9 cellular contexts compared by ENCODE assay signal in genomic region chr2:23375448-23375847, GRCh38. TPM values are rescaled to one million over a fixed set of nuclear protein-coding genes. Genes with fewer than 3 reads are reported as not detected.
DNase-seq lines count a peak whose midpoint lies in the region; ATAC-seq and TF ChIP-seq lines count a peak whose summit lies in the region.
"Had no signal": no experiment of that assay in that cellular context is flagged by ENCODE, and none has a peak within 500 bp of the region (broad histone marks: within the 10 kb centered on the region; RNA-seq: fewer than 3 reads in every experiment).

No MANE protein-coding gene starts in this region.

- DNase-seq in COR-L47 (lab: John Stamatoyannopoulos, UW): peak; percentile 41
- DNase-seq in activated CD8-positive, alpha-beta T cell treated with anti-CD3 and anti-CD28 coated beads for 36 hours: no peak
- no peak for DNase-seq in NCI-H146 (lab: John Stamatoyannopoulos, UW)
- DNase-seq in MM.1S: no peak
- DNase-seq in ovary: no peak
- no peak for DNase-seq in Right ventricle myocardium inferior (ENCODE audit: missing footprints)
- DNase-seq: activated T-cell treated with anti-CD3 and anti-CD28 coated beads, Interleukin-2, amount 50 U/mL, for 4 hours had no signal

- TF ChIP-seq EP300 in ovary (IDR thresholded peaks at IDR 0.05): no peak

- no peak overlapping the region for H3K4me2 ChIP-seq in MM.1S (ENCODE audit: low read depth, low read length)

- no peaks in the 10 kb centered on the region for H3K36me3 Mint-ChIP-seq in activated CD8-positive, alpha-beta T cell treated with anti-CD3 and anti-CD28 coated beads for 36 hours (ENCODE audit: low read depth)

- no peaks in the 10 kb centered on the region for H3K9me3 ChIP-seq in MM.1S (replicated peaks; ENCODE audit: insufficient read depth, low read length)
- no peaks in the 10 kb centered on the region for H3K9me3 ChIP-seq in ovary

- intact Hi-C loops in activated CD8-positive, alpha-beta T cell treated with anti-CD3 and anti-CD28 coated beads for 36 hours (cut with micrococcal nuclease): no loop called here
- intact Hi-C loops in ovary (cut with DNase I): no loop called here
- intact Hi-C loops in Right ventricle myocardium inferior (cut with DNase I): no loop called here

- no peak overlapping the region for H3K4me3 Mint-ChIP-seq in activated CD8-positive, alpha-beta T cell treated with anti-CD3 and anti-CD28 coated beads for 36 hours
- H3K4me3 Mint-ChIP-seq: activated T-cell treated with anti-CD3 and anti-CD28 coated beads, Interleukin-2, amount 50 U/mL, for 4 hours had no signal

- CTCF ChIA-PET in activated CD8-positive, alpha-beta T cell treated with anti-CD3 and anti-CD28 coated beads for 36 hours (lab: Charles Lee): interaction anchor here (1.7 kb wide), 1 partner anchor 10 kb away, joined by 6 read pairs; no protein-coding TSS in a partner anchor

- no peaks in the 10 kb centered on the region for H4K20me1 ChIP-seq in MM.1S (ENCODE audit: insufficient read depth, low read length)

- peaks cover 4% of the 10 kb centered on the region for H3K4me1 Mint-ChIP-seq in activated CD8-positive, alpha-beta T cell treated with anti-CD3 and anti-CD28 coated beads for 36 hours (ENCODE audit: low read depth)

- POLR2A ChIA-PET in activated CD8-positive, alpha-beta T cell treated with anti-CD3 and anti-CD28 coated beads for 36 hours (lab: Charles Lee): no interaction called here

- H3K4me1 ChIP-seq in MM.1S (ENCODE audit: low read length) (peaks cover 14% of the 10 kb centered on the region; the same call in 1 of the 2 replicates), ovary (ENCODE audit: insufficient read depth) (no peaks in the 10 kb centered on the region)

- H3K36me3 ChIP-seq in MM.1S (replicated peaks; ENCODE audit: insufficient read depth, low read length): no peaks in the 10 kb centered on the region
- no peaks in the 10 kb centered on the region for H3K36me3 ChIP-seq in ovary

- 85 to 93% (median 88%) methylated on average over 3 of the region's 3 CpGs for WGBS in ovary, 3 donors

- H3F3A ChIP-seq in MM.1S (ENCODE audit: insufficient read depth, low read length): no peaks in the 10 kb centered on the region

- H3K27me3 ChIP-seq in MM.1S (replicated peaks; ENCODE audit: insufficient read depth, low read length) (0 out of 2 replicates have a peak, but pooled peaks cover 2% of the 10 kb centered on the region), ovary (no peaks in the 10 kb centered on the region)

- H3K9ac ChIP-seq in MM.1S (ENCODE audit: low read length): no peak overlapping the region

- H3K9me2 ChIP-seq in MM.1S (replicated peaks; ENCODE audit: insufficient read depth, low read length): no peaks in the 10 kb centered on the region

- no peak overlapping the region for H3K27ac Mint-ChIP-seq in activated CD8-positive, alpha-beta T cell treated with anti-CD3 and anti-CD28 coated beads for 36 hours

- H3K27me3 Mint-ChIP-seq in activated CD8-positive, alpha-beta T cell treated with anti-CD3 and anti-CD28 coated beads for 36 hours: peaks cover 16% of the 10 kb centered on the region

- ATAC-seq in GM19397 (IDR thresholded peaks at IDR 0.05; ENCODE audit: unreplicated experiment) (peak; percentile 47), HG03442 (IDR thresholded peaks at IDR 0.05; ENCODE audit: unreplicated experiment) (peak; percentile 55), Right ventricle myocardium inferior (no peak)
- ATAC-seq in activated CD8-positive, alpha-beta T cell treated with anti-CD3 and anti-CD28 coated beads for 36 hours: peak; percentile 74

- no peak overlapping the region for H3K27ac ChIP-seq in MM.1S (ENCODE audit: low read length)
- no peak overlapping the region for H3K27ac ChIP-seq in ovary

- no peak for TF ChIP-seq POLR2A in ovary (IDR thresholded peaks at IDR 0.05)

- TF ChIP-seq CTCF in activated CD8-positive, alpha-beta T cell treated with anti-CD3 and anti-CD28 coated beads for 36 hours (IDR thresholded peaks at IDR 0.05): no peak
- no peak for TF ChIP-seq CTCF in MM.1S (IDR thresholded peaks at IDR 0.05; ENCODE audit: low read length)
- no peak for TF ChIP-seq CTCF in ovary (IDR thresholded peaks at IDR 0.05)

- no peak overlapping the region for H2AFZ ChIP-seq in MM.1S (ENCODE audit: low read length)

- H3K4me3 ChIP-seq in MM.1S (ENCODE audit: low read length) (no peak overlapping the region), ovary (no peak overlapping the region)

- no peaks in the 10 kb centered on the region for H3K9me3 Mint-ChIP-seq in activated CD8-positive, alpha-beta T cell treated with anti-CD3 and anti-CD28 coated beads for 36 hours
- H3K9me3 Mint-ChIP-seq: activated T-cell treated with anti-CD3 and anti-CD28 coated beads, Interleukin-2, amount 50 U/mL, for 4 hours had no signal

- H3K79me2 ChIP-seq in MM.1S (ENCODE audit: low read length): no peaks in the 10 kb centered on the region

RNA-seq across cellular contexts. Expression of gene KLHL29, which starts 9.5 kb away (rescaled TPM):
- 1 to 10 TPM; 1.0 to 1.2 TPM for total RNA-seq in activated CD8-positive, alpha-beta T cell treated with anti-CD3 and anti-CD28 coated beads for 36 hours
- 1 to 10 TPM; 3.0 to 6.6 (median 5.3) TPM for total RNA-seq in ovary
- polyA plus RNA-seq in ovary: 1 to 10 TPM; 3.2 to 3.9 TPM
- 0.54 TPM for total RNA-seq in Right ventricle myocardium inferior
